In genomic region chr4:94413085-94413685, GRCh38 we compare ENCODE assay signal across 16 cellular contexts. TPM values are rescaled to one million over a fixed set of nuclear protein-coding genes. Genes with fewer than 3 reads are reported as not detected.
A peak's percentile ranks its signal among the peaks of the same experiment; 100 is the strongest.
DNase-seq lines count a peak whose midpoint lies in the region; ATAC-seq, FAIRE-seq and TF ChIP-seq lines count a peak whose summit lies in the region.
"Had no signal": no experiment of that assay in that cellular context is flagged by ENCODE, and none has a peak within 500 bp of the region (broad histone marks: within the 10 kb centered on the region; RNA-seq: fewer than 3 reads in every experiment).

No MANE protein-coding gene starts in this region.

- CTCF ChIA-PET in endothelial cell of umbilical vein (lab: Charles Lee): interaction anchor here (1.0 to 2.2 kb wide), 3 partner anchors 16 to 28 kb away, joined by 3 to 7 read pairs (median 3); no protein-coding TSS in a partner anchor

- H3K4me2 ChIP-seq in endothelial cell of umbilical vein (ENCODE audit: insufficient read depth, low read length): peak overlapping the region; percentile 94

- H3K4me1 ChIP-seq in endothelial cell of umbilical vein (ENCODE audit: control insufficient read depth, extremely low read depth, insufficient read depth, low read length): peaks cover 33% of the 10 kb centered on the region
- no peaks in the 10 kb centered on the region for H3K4me1 ChIP-seq in prostate gland (replicated peaks)

- FAIRE-seq in endothelial cell of umbilical vein (lab: Jason Lieb, UNC): peak; percentile 4
- FAIRE-seq in GM19239 (lab: Jason Lieb, UNC): no peak

- WGBS in prostate gland: 18% methylated on average over 2 of the region's 2 CpGs

- TF ChIP-seq POLR2A in endothelial cell of umbilical vein (IDR thresholded peaks at IDR 0.05; ENCODE audit: low read depth, low read length) (no peak), prostate gland (IDR thresholded peaks at IDR 0.05) (no peak)

- H3K4me3 ChIP-seq in AG10803 (ENCODE audit: low read length): no peak overlapping the region
- H3K4me3 ChIP-seq in endothelial cell of umbilical vein (replicated peaks in 1 of 3; ENCODE audit: insufficient read depth in 1 of 3, low read depth in 1 of 3, low read length in 3 of 3): peak overlapping the region in 1 of 3 experiments; percentile 65
- H3K4me3 ChIP-seq in prostate gland: no peak overlapping the region

- H2AFZ ChIP-seq in endothelial cell of umbilical vein (ENCODE audit: low read depth, low read length): no peak overlapping the region

- no peaks in the 10 kb centered on the region for H4K20me1 ChIP-seq in endothelial cell of umbilical vein (replicated peaks; ENCODE audit: control insufficient read depth, extremely low read depth, insufficient read depth, low read length)

- dilution Hi-C loops in endothelial cell of umbilical vein (cut with MboI; ENCODE audit: extremely low pct_ligation_motif_present, low sequenced_read_pairs): no loop called here

- POLR2A ChIA-PET in endothelial cell of umbilical vein (lab: Charles Lee): no interaction called here

- H3K9me1 ChIP-seq in endothelial cell of umbilical vein (replicated peaks; ENCODE audit: control insufficient read depth, extremely low read depth, insufficient read depth, low read length): no peaks in the 10 kb centered on the region

- H3K36me3 ChIP-seq in endothelial cell of umbilical vein (ENCODE audit: control insufficient read depth in 2 of 2, extremely low read depth in 1 of 2, insufficient read depth in 2 of 2, low read length in 2 of 2) (no peaks in the 10 kb centered on the region), prostate gland (no peaks in the 10 kb centered on the region)

- intact Hi-C loops in endothelial cell of umbilical vein (cut with micrococcal nuclease) (loop anchor here (2.0 kb wide), 2 partner anchors 78 to 132 kb away; no protein-coding TSS in a partner anchor), prostate gland (cut with DNase I) (no loop called here)

- H3K9me3 ChIP-seq in endothelial cell of umbilical vein (replicated peaks; ENCODE audit: control insufficient read depth, insufficient read depth, low read length): no peaks in the 10 kb centered on the region
- no peaks in the 10 kb centered on the region for H3K9me3 ChIP-seq in prostate gland

- H3K27ac ChIP-seq in endothelial cell of umbilical vein (ENCODE audit: insufficient read depth, low read depth, low read length) (peak overlapping the region; percentile 65), prostate gland (peak overlapping the region; percentile 25 to 46)

- no peaks in the 10 kb centered on the region for H3K79me2 ChIP-seq in endothelial cell of umbilical vein (ENCODE audit: control insufficient read depth, insufficient read depth, low read length)

- DNase-seq in AG10803 (ENCODE audit: low read depth): peak; percentile 38
- peak; percentile 40 for DNase-seq in M059J (ENCODE audit: low read depth)
- DNase-seq in endothelial cell of umbilical vein (ENCODE audit: low read depth, low spot score): no peak
- no peak for DNase-seq in prostate gland (ENCODE audit: low spot score)
- DNase-seq in iPS-NIHi11 (ENCODE audit: low spot score): no peak
- DNase-seq in NCI-H2107 (lab: John Stamatoyannopoulos, UW): no peak
- DNase-seq in GM19239 (ENCODE audit: insufficient read length, low spot score): no peak
- DNase-seq: activated naive CD4-positive, alpha-beta T cell; glutamatergic neuron; left cardiac atrium; NCI-H524; nephron progenitor cell; stimulated activated naive B cell treated with anti-CD40 and anti-IgM and Interleukin-4, amounts not matched to agents 10 μg/mL and 1 μg/mL and 100 μg/mL, for 72 hours had no signal

- no peaks in the 10 kb centered on the region for H3K27me3 ChIP-seq in endothelial cell of umbilical vein (ENCODE audit: control insufficient read depth in 2 of 2, insufficient read depth in 2 of 2, low read length in 2 of 2)
- H3K27me3 ChIP-seq in prostate gland (replicated peaks; ENCODE audit: insufficient read depth): no peaks in the 10 kb centered on the region

- BruUV-seq in endothelial cell of umbilical vein (replicated peaks; lab: Mats Ljungman, UMichigan): TSS peak; percentile 90

- TF ChIP-seq CTCF in AG10803 (conservative IDR thresholded peaks at IDR 0.05; ENCODE audit: low read length): no peak
- no peak for TF ChIP-seq CTCF in endothelial cell of umbilical vein (IDR thresholded peaks at IDR 0.05; ENCODE audit: extremely low read depth in 1 of 2, insufficient read depth in 1 of 2, low read depth in 1 of 2, low read length in 2 of 2)
- TF ChIP-seq CTCF in prostate gland (IDR thresholded peaks at IDR 0.05): no peak

- H3K9ac ChIP-seq in endothelial cell of umbilical vein (replicated peaks; ENCODE audit: extremely low read depth, insufficient read depth, low read length): peak overlapping the region; percentile 41

- no peak for ATAC-seq in HG02571 (IDR thresholded peaks at IDR 0.05; ENCODE audit: unreplicated experiment)
- ATAC-seq: Panc1; stimulated activated naive B cell treated with anti-CD40 and anti-IgM and Interleukin-4, amounts not matched to agents 10 μg/mL and 1 μg/mL and 100 μg/mL, for 72 hours; WTC11 had no signal

TF ChIP-seq in endothelial cell of umbilical vein, 7 proteins besides CTCF, POLR2A, EP300 and RAD21:
- no peak for TF ChIP-seq GATA2 (IDR thresholded peaks at IDR 0.05; ENCODE audit: insufficient read depth, insufficient read length, low read depth, low read length)
- no peak for TF ChIP-seq FOS (IDR thresholded peaks at IDR 0.05; ENCODE audit: borderline replicate concordance, insufficient read depth, low read length)

RNA-seq across cellular contexts. Expression of gene PDLIM5, which starts 38.6 kb away (rescaled TPM):
- 49.8 and 54.3 TPM in 2 replicates for total RNA-seq in M059J (2014; rRNA removed; shearing (Covaris generic))
- total RNA-seq in endothelial cell of umbilical vein: 310 and 323 TPM in 2 replicates
- 243 and 281 TPM in 2 replicates for polyA plus RNA-seq in endothelial cell of umbilical vein
- polyA plus RNA-seq in endothelial cell of umbilical vein (2011; cell fraction: cytosol; rRNA removed): 235 and 259 TPM in 2 replicates
- 341 and 344 TPM in 2 replicates for polyA plus RNA-seq in endothelial cell of umbilical vein (2011; cell fraction: nucleus; rRNA removed)
- polyA plus RNA-seq in endothelial cell of umbilical vein (2012): 152 and 183 TPM in 2 replicates
- 950 and 1,000 TPM in 2 replicates for polyA minus RNA-seq in endothelial cell of umbilical vein
- polyA minus RNA-seq in endothelial cell of umbilical vein (2011; cell fraction: cytosol; rRNA and poly(A)+ RNA removed): 25.4 TPM
- 1,523 and 1,740 TPM in 2 replicates for polyA minus RNA-seq in endothelial cell of umbilical vein (2011; cell fraction: nucleus; rRNA and poly(A)+ RNA removed)
- total RNA-seq in prostate gland: 100 to 1,000 TPM; 115 to 228 TPM

Comparison
In these comparisons a context has a peak if more than half of its experiments do, and no peak if none do; other contexts are left out.
1. DNase-seq: peak in AG10803 (single experiment) and M059J (single experiment); none in endothelial cell of umbilical vein (single experiment), prostate gland (single experiment), iPS-NIHi11 (single experiment), NCI-H2107 (single experiment) and GM19239 (single experiment).